Comparison of ENCODE assay signal across 6 cellular contexts in the genomic region with DNA sequence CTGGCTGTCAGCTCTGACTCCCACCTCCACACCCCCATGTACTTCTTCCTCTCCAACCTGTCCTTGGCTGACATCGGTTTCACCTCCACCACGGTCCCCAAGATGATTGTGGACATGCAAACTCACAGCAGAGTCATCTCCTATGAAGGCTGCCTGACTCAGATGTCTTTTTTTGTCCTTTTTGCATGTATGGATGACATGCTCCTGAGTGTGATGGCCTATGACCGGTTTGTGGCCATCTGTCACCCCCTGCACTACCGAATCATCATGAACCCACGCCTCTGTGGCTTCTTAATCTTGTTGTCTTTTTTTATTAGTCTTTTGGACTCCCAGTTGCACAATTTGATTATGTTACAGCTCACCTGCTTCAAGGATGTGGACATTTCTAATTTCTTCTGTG. TPM values are rescaled to one million over a fixed set of nuclear protein-coding genes. Genes with fewer than 3 reads are reported as not detected.
"Had no signal": no experiment of that assay in that cellular context is flagged by ENCODE, and none has a peak within 500 bp of the region (broad histone marks: within the 10 kb centered on the region; RNA-seq: fewer than 3 reads in every experiment).

No MANE protein-coding gene starts in this region.

- H3K4me2 ChIP-seq: GM23338 had no signal

- H2AFZ ChIP-seq: GM23338 had no signal

- H3K4me3 ChIP-seq: GM23338 had no signal

- DNase-seq: H9, HCEC 1CT, IMR-90 had no signal

- H3K4me1 Mint-ChIP-seq: GM23338, H9 had no signal

- H3K4me3 Mint-ChIP-seq: GM23338, H9 had no signal

- H3K27ac Mint-ChIP-seq: GM23338, H9 had no signal

- ATAC-seq: GM23338 had no signal

RNA-seq across cellular contexts. Expression of gene OR7E24, which starts 0.5 kb away (rescaled TPM):
- total RNA-seq: GM23338, H1, H9, HT-29, IMR-90 had no signal
- polyA plus RNA-seq: GM23338, H1, IMR-90 had no signal

RNA-seq across cellular contexts. Expression of gene OR7D4, which starts 31.8 kb away (rescaled TPM):
- total RNA-seq: GM23338, H1, H9, HT-29, IMR-90 had no signal
- polyA plus RNA-seq: GM23338, H1, IMR-90 had no signal
